16 cellular contexts compared by ENCODE assay signal in genomic region chr4:7381221-7381889, GRCh38. TPM values are rescaled to one million over a fixed set of nuclear protein-coding genes. Genes with fewer than 3 reads are reported as not detected.
DNase-seq lines count a peak whose midpoint lies in the region; ATAC-seq, FAIRE-seq and TF ChIP-seq lines count a peak whose summit lies in the region.
"Had no signal": no experiment of that assay in that cellular context is flagged by ENCODE, and none has a peak within 500 bp of the region (broad histone marks: within the 10 kb centered on the region; RNA-seq: fewer than 3 reads in every experiment).

No MANE protein-coding gene starts in this region.

- TF ChIP-seq EP300 in sigmoid colon (IDR thresholded peaks at IDR 0.05), result no peak

- in situ Hi-C loops in GM13977 (cut with MboI; ENCODE audit: low pct_unique_long_range_greater_than_20kb, low sequenced_read_pairs, unreplicated experiment), result no loop called here

- intact Hi-C loops in Right ventricle myocardium superior (cut with DNase I) (no loop called here), sigmoid colon (cut with DNase I) (no loop called here)

- no peak for FAIRE-seq in frontal cortex (lab: Jason Lieb, UNC)

- H3K4me3 Mint-ChIP-seq in stimulated activated naive CD8-positive, alpha-beta T cell treated with anti-CD3 and anti-CD28 coated beads, Interleukin-15, amount 100 ng/mL, for 72 hours, result no peak overlapping the region
- H3K4me3 Mint-ChIP-seq: activated B cell treated with CpG ODN at 0.5 μM for 24 hours; mesothelial cell of epicardium; stimulated activated effector memory CD8-positive, alpha-beta T cell treated with anti-CD3 and anti-CD28 coated beads, Interleukin-12 subunit alpha, Interleukin-12 subunit beta, amount 100 ng/mL, for 72 hours had no signal

- H3K9me3 Mint-ChIP-seq in stimulated activated naive CD8-positive, alpha-beta T cell treated with anti-CD3 and anti-CD28 coated beads, Interleukin-15, amount 100 ng/mL, for 72 hours, result peaks cover 7 to 19% of the 10 kb centered on the region in 2 donors
- H3K9me3 Mint-ChIP-seq: mesothelial cell of epicardium; stimulated activated effector memory CD8-positive, alpha-beta T cell treated with anti-CD3 and anti-CD28 coated beads, Interleukin-12 subunit alpha, Interleukin-12 subunit beta, amount 100 ng/mL, for 72 hours had no signal

- peak; percentile 70 for ATAC-seq in Right ventricle myocardium superior (ENCODE audit: poor library complexity)
- no peak for ATAC-seq in stimulated activated naive CD8-positive, alpha-beta T cell treated with anti-CD3 and anti-CD28 coated beads, Interleukin-15, amount 100 ng/mL, for 72 hours
- ATAC-seq: stimulated activated effector memory CD8-positive, alpha-beta T cell treated with anti-CD3 and anti-CD28 coated beads, Interleukin-12 subunit alpha, Interleukin-12 subunit beta, amount 100 ng/mL, for 72 hours had no signal

- no peak for TF ChIP-seq CTCF in Peyer's patch (IDR thresholded peaks at IDR 0.05)
- TF ChIP-seq CTCF in sigmoid colon (IDR thresholded peaks at IDR 0.05), result no peak
- TF ChIP-seq CTCF in GM13977 (IDR thresholded peaks at IDR 0.05; ENCODE audit: extremely low read depth, insufficient read depth, missing control alignments), result no peak

- H3K4me3 ChIP-seq in Peyer's patch, result no peak overlapping the region
- no peak overlapping the region for H3K4me3 ChIP-seq in sigmoid colon
- H3K4me3 ChIP-seq: coronary artery, prostate gland, SJSA1 had no signal

- H3K27me3 Mint-ChIP-seq in stimulated activated naive CD8-positive, alpha-beta T cell treated with anti-CD3 and anti-CD28 coated beads, Interleukin-15, amount 100 ng/mL, for 72 hours, result peaks cover 27% of the 10 kb centered on the region

- H3K9me3 ChIP-seq in Peyer's patch (no peaks in the 10 kb centered on the region), sigmoid colon (no peaks in the 10 kb centered on the region)
- H3K9me3 ChIP-seq: prostate gland, SJSA1 had no signal

- no peaks in the 10 kb centered on the region for H3K4me1 Mint-ChIP-seq in stimulated activated naive CD8-positive, alpha-beta T cell treated with anti-CD3 and anti-CD28 coated beads, Interleukin-15, amount 100 ng/mL, for 72 hours
- H3K4me1 Mint-ChIP-seq: activated B cell treated with CpG ODN at 0.5 μM for 24 hours; mesothelial cell of epicardium; stimulated activated effector memory CD8-positive, alpha-beta T cell treated with anti-CD3 and anti-CD28 coated beads, Interleukin-12 subunit alpha, Interleukin-12 subunit beta, amount 100 ng/mL, for 72 hours had no signal

- peak; percentile 32 for DNase-seq in EL
- DNase-seq in Peyer's patch, result peak in 2 of 3 donors; percentile 24 to 36
- no peak for DNase-seq in Right ventricle myocardium superior
- DNase-seq in sigmoid colon, result peak; percentile 50
- DNase-seq in frontal cortex (ENCODE audit: low spot score in 2 of 2), result no peak
- no peak for DNase-seq in GM13977 (ENCODE audit: low spot score)
- DNase-seq in AML-193 (lab: John Stamatoyannopoulos, UW), result no peak
- DNase-seq in stimulated activated naive CD8-positive, alpha-beta T cell treated with anti-CD3 and anti-CD28 coated beads, Interleukin-15, amount 100 ng/mL, for 72 hours, result no peak
- DNase-seq: activated B cell treated with CpG ODN at 0.5 μM for 24 hours, NCI-H2081 treated with DMSO at 0.1 percent for 48 hours had no signal

- H3K27me3 ChIP-seq in Peyer's patch, result no peaks in the 10 kb centered on the region
- H3K27me3 ChIP-seq in sigmoid colon, result no peaks in the 10 kb centered on the region
- H3K27me3 ChIP-seq: SJSA1 had no signal

- H3K36me3 ChIP-seq in Peyer's patch (no peaks in the 10 kb centered on the region), sigmoid colon (no peaks in the 10 kb centered on the region)
- H3K36me3 ChIP-seq: prostate gland, SJSA1 had no signal

- no peak overlapping the region for H3K27ac Mint-ChIP-seq in stimulated activated naive CD8-positive, alpha-beta T cell treated with anti-CD3 and anti-CD28 coated beads, Interleukin-15, amount 100 ng/mL, for 72 hours
- H3K27ac Mint-ChIP-seq: activated B cell treated with CpG ODN at 0.5 μM for 24 hours; mesothelial cell of epicardium; stimulated activated effector memory CD8-positive, alpha-beta T cell treated with anti-CD3 and anti-CD28 coated beads, Interleukin-12 subunit alpha, Interleukin-12 subunit beta, amount 100 ng/mL, for 72 hours had no signal

- WGBS in sigmoid colon, 2 donors, result 53 to 58% methylated on average over 9 of the region's 9 CpGs

- TF ChIP-seq POLR2A in Peyer's patch (IDR thresholded peaks at IDR 0.05) (no peak), sigmoid colon (IDR thresholded peaks at IDR 0.05) (no peak)

- H3K4me1 ChIP-seq in Peyer's patch (no peaks in the 10 kb centered on the region), sigmoid colon (peaks cover 0 to 22% (median 8%) of the 10 kb centered on the region in 4 donors)
- H3K4me1 ChIP-seq: SJSA1 had no signal

- H3K27ac ChIP-seq in Peyer's patch (no peak overlapping the region), sigmoid colon (no peak overlapping the region)
- H3K27ac ChIP-seq: coronary artery, prostate gland, SJSA1 had no signal

RNA-seq across cellular contexts. Expression of gene PSAPL1, which starts 53.4 kb away (rescaled TPM):
- total RNA-seq in Peyer's patch (not detected), Right ventricle myocardium superior (not detected), sigmoid colon (not detected), frontal cortex (not detected)
- polyA plus RNA-seq in sigmoid colon, result under 1 TPM in 1 of 3 donors, not detected in 2; 0.01 TPM
- total RNA-seq: activated B cell treated with CpG ODN at 0.5 μM for 24 hours, fibroblast of lung, mesothelial cell of epicardium, SJSA1 had no signal
- polyA plus RNA-seq: fibroblast of lung had no signal

Comparison
In these comparisons a context has a peak if more than half of its experiments do, and no peak if none do; other contexts are left out.
1. DNase-seq: peak in EL (single experiment), Peyer's patch (2 of 3) and sigmoid colon (single experiment); none in Right ventricle myocardium superior (single experiment), frontal cortex (0 of 2), GM13977 (single experiment), AML-193 (0 of 2) and stimulated activated naive CD8-positive, alpha-beta T cell treated with anti-CD3 and anti-CD28 coated beads, Interleukin-15, amount 100 ng/mL, for 72 hours (0 of 2).